ENCODE assay signal across 8 cellular contexts in the genomic region with DNA sequence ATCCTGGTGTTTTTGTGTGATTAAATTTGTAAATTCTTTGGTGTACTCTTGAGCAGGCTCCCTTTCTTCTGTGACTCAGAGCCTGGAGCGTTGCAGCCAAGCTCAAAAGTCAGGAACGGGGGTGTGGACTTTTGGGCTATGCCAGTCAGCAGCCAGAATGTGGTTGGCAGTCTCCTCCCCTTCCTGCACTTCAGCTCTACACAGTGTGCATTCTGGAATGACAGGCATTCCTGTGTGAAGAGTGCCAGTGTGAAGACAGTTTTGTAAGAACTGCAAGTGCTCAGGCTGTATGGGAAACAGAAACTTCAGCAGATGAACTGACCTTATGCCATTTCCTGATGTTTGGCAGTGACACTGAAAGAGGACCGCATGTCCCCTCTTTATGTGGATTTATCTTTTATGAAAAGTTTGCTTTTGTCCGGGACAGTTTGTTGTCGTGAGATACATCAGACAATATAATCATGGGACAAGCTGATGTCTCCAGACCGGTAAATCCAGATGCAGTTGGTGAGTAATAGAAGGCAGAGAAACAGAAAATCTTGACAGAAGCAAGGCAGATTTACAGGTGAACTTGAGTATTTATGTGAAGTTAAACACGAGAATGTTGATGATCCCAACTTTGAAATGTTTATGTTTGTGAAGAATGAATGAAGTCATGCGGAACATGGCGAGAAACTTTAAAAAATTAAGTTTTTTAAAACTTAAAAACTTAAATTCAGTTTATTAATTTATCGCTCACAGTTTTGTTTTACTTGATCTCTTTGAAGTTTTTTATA.
DNase-seq lines count a peak whose midpoint lies in the region; FAIRE-seq and TF ChIP-seq lines count a peak whose summit lies in the region.

No MANE protein-coding gene starts in this region.

- H3K4me1 Mint-ChIP-seq in HFFc6 (ENCODE audit: low read depth) = peaks cover 46% of the 10 kb centered on the region

- FAIRE-seq in endothelial cell of umbilical vein (lab: Jason Lieb, UNC) = peak; percentile 91
- no peak for FAIRE-seq in D721Med (lab: Jason Lieb, UNC)

- H3K27ac ChIP-seq in RWPE1 = peak overlapping the region; percentile 96
- H3K27ac ChIP-seq in endothelial cell of umbilical vein (ENCODE audit: insufficient read depth, low read depth, low read length) = peak overlapping the region; percentile 49
- no peak overlapping the region for H3K27ac ChIP-seq in mesendoderm (ENCODE audit: low read depth, low read length)
- H3K27ac ChIP-seq in tibial artery = peak overlapping the region; percentile 52 to 76

- no peak overlapping the region for H4K5ac ChIP-seq in mesendoderm (ENCODE audit: low read length)

- peak overlapping the region; percentile 89 for H3K4me3 Mint-ChIP-seq in HFFc6

- H3K9me3 Mint-ChIP-seq in HFFc6 = no peaks in the 10 kb centered on the region

- peak; percentile 99 for TF ChIP-seq POLR2A in endothelial cell of umbilical vein (IDR thresholded peaks at IDR 0.05; ENCODE audit: low read depth, low read length)

- H3K79me2 ChIP-seq in endothelial cell of umbilical vein (ENCODE audit: control insufficient read depth, insufficient read depth, low read length) (peaks cover 28% of the 10 kb centered on the region), mesendoderm (ENCODE audit: control insufficient read depth, insufficient read depth, low read length) (no peaks in the 10 kb centered on the region)

- H3K4me3 ChIP-seq in endothelial cell of umbilical vein (replicated peaks in 1 of 3; ENCODE audit: insufficient read depth in 1 of 3, low read depth in 1 of 3, low read length in 3 of 3) = peak overlapping the region; percentile 31 to 72 (median 33)
- H3K4me3 ChIP-seq in mesendoderm (ENCODE audit: low read length) = no peak overlapping the region
- H3K4me3 ChIP-seq in tibial artery = peak overlapping the region; percentile 33 to 35

- H3K27me3 ChIP-seq in endothelial cell of umbilical vein (ENCODE audit: control insufficient read depth in 2 of 2, insufficient read depth in 2 of 2, low read length in 2 of 2) = no peaks in the 10 kb centered on the region
- no peaks in the 10 kb centered on the region for H3K27me3 ChIP-seq in mesendoderm (ENCODE audit: insufficient read depth, low read length, poor library complexity)
- no peaks in the 10 kb centered on the region for H3K27me3 ChIP-seq in tibial artery

- H3K9ac ChIP-seq in endothelial cell of umbilical vein (replicated peaks; ENCODE audit: extremely low read depth, insufficient read depth, low read length) (peak overlapping the region; percentile 39), mesendoderm (ENCODE audit: low read length) (no peak overlapping the region)

- peak overlapping the region; percentile 76 for H3K27ac Mint-ChIP-seq in HFFc6

- dilution Hi-C loops in endothelial cell of umbilical vein (cut with MboI; ENCODE audit: extremely low pct_ligation_motif_present, low sequenced_read_pairs) = no loop called here

- no peaks in the 10 kb centered on the region for H3K36me3 ChIP-seq in endothelial cell of umbilical vein (ENCODE audit: control insufficient read depth in 2 of 2, extremely low read depth in 1 of 2, insufficient read depth in 2 of 2, low read length in 2 of 2)
- H3K36me3 ChIP-seq in mesendoderm (ENCODE audit: control insufficient read depth, insufficient read depth, low read length) = no peaks in the 10 kb centered on the region
- H3K36me3 ChIP-seq in tibial artery = no peaks in the 10 kb centered on the region

- H3K9me3 ChIP-seq in endothelial cell of umbilical vein (replicated peaks; ENCODE audit: control insufficient read depth, insufficient read depth, low read length) (no peaks in the 10 kb centered on the region), tibial artery (no peaks in the 10 kb centered on the region)

- TSS peak; percentile 82 for BruUV-seq in endothelial cell of umbilical vein (replicated peaks; lab: Mats Ljungman, UMichigan)

- H3K4ac ChIP-seq in mesendoderm (ENCODE audit: low read depth, low read length) = no peak overlapping the region

- H3K36me3 Mint-ChIP-seq in HFFc6 (ENCODE audit: low read depth) = peaks cover under 1% of the 10 kb centered on the region; the same call in 1 of the 2 replicates

- intact Hi-C loops in endothelial cell of umbilical vein (cut with micrococcal nuclease) = loop anchor here (1.0 to 2.0 kb wide), 3 partner anchors 8 to 17 kb away; no protein-coding TSS in a partner anchor
- intact Hi-C loops in tibial artery (cut with DNase I; ENCODE audit: low total_unique reads) = no loop called here

- POLR2A ChIA-PET in RWPE1 (lab: Yijun Ruan, JAX; ENCODE audit: low non-redundant PET) = interaction anchor here (0.6 kb wide), 1 partner anchor 9 kb away, joined by 5 read pairs; no protein-coding TSS in a partner anchor
- POLR2A ChIA-PET in endothelial cell of umbilical vein (lab: Charles Lee) = interaction anchor here (0.6 to 1.9 kb wide), 20 partner anchors 9 to 571 kb away, joined by 3 to 14 read pairs (median 4); partner anchors contain the start of gene RCC1

- no peak overlapping the region for H2BK120ac ChIP-seq in mesendoderm (ENCODE audit: low read depth, low read length)

- WGBS in mesendoderm (ENCODE audit: extremely low coverage, insufficient coverage, low lambda C conversion rate) = no CpG with 5 or more reads among the region's 10 CpGs

- no peak overlapping the region for H2BK5ac ChIP-seq in mesendoderm (ENCODE audit: low read length)

- no peaks in the 10 kb centered on the region for H3K27me3 Mint-ChIP-seq in HFFc6 (ENCODE audit: insufficient read depth)

- no peak overlapping the region for H3K56ac ChIP-seq in mesendoderm (ENCODE audit: low read length)

- TF ChIP-seq CTCF in HFFc6 (IDR thresholded peaks at IDR 0.05) (no peak), RWPE1 (conservative IDR thresholded peaks at IDR 0.05; ENCODE audit: low read depth) (no peak), endothelial cell of umbilical vein (IDR thresholded peaks at IDR 0.05; ENCODE audit: extremely low read depth in 1 of 2, insufficient read depth in 1 of 2, low read depth in 1 of 2, low read length in 2 of 2) (no peak), tibial artery (IDR thresholded peaks at IDR 0.05) (peak in 1 of 2 experiments; percentile 8), D721Med (IDR thresholded peaks at IDR 0.05; ENCODE audit: insufficient read depth, missing control alignments) (no peak)

- H2BK15ac ChIP-seq in mesendoderm (replicated peaks; ENCODE audit: low read depth) = no peak overlapping the region

- H4K20me1 ChIP-seq in endothelial cell of umbilical vein (replicated peaks; ENCODE audit: control insufficient read depth, extremely low read depth, insufficient read depth, low read length) = no peaks in the 10 kb centered on the region

- H3K18ac ChIP-seq in mesendoderm (ENCODE audit: low read length) = no peak overlapping the region

- H2AFZ ChIP-seq in endothelial cell of umbilical vein (ENCODE audit: low read depth, low read length) = no peak overlapping the region

- H4K8ac ChIP-seq in mesendoderm (ENCODE audit: low read depth, low read length) = no peak overlapping the region

- CTCF ChIA-PET in RWPE1 (lab: Yijun Ruan, JAX) = interaction anchor here (0.6 to 1.3 kb wide), 4 partner anchors 9 to 78 kb away, joined by 3 to 5 read pairs (median 4); no protein-coding TSS in a partner anchor
- CTCF ChIA-PET in endothelial cell of umbilical vein (lab: Charles Lee) = interaction anchor here (0.8 to 3.9 kb wide), 12 partner anchors 9 to 38 kb away, joined by 3 to 20 read pairs (median 4); no protein-coding TSS in a partner anchor

- H3K9me1 ChIP-seq in endothelial cell of umbilical vein (replicated peaks; ENCODE audit: control insufficient read depth, extremely low read depth, insufficient read depth, low read length) = no peaks in the 10 kb centered on the region

- H3K23ac ChIP-seq in mesendoderm (ENCODE audit: low read length) = no peak overlapping the region

- DNase-seq in DMS 273 treated with DMSO at 0.1 percent for 48 hours (lab: John Stamatoyannopoulos, UW) (peak; percentile 69), HFFc6 (peak; percentile 91), RWPE1 (ENCODE audit: low spot score) (peak; percentile 91), endothelial cell of umbilical vein (ENCODE audit: low read depth, low spot score) (peak; percentile 95), mesendoderm (peak; percentile 72), tibial artery (peak; percentile 83 to 93), NCI-H526 treated with DMSO at 0.1 percent for 48 hours (lab: John Stamatoyannopoulos, UW) (no peak), D721Med (ENCODE audit: insufficient read length, low spot score) (no peak)

- H3K79me1 ChIP-seq in mesendoderm (ENCODE audit: low read length) = peaks cover 4% of the 10 kb centered on the region

- H2AK5ac ChIP-seq in mesendoderm (ENCODE audit: low read length) = no peak overlapping the region

- H3K4me2 ChIP-seq in endothelial cell of umbilical vein (ENCODE audit: insufficient read depth, low read length) (peak overlapping the region; percentile 55), mesendoderm (ENCODE audit: low read length) (no peak overlapping the region)

- H3K4me1 ChIP-seq in endothelial cell of umbilical vein (ENCODE audit: control insufficient read depth, extremely low read depth, insufficient read depth, low read length) = peaks cover 27% of the 10 kb centered on the region
- peaks cover 6% of the 10 kb centered on the region for H3K4me1 ChIP-seq in mesendoderm (ENCODE audit: control insufficient read depth, low read depth, low read length)
- H3K4me1 ChIP-seq in tibial artery = peaks cover 8 to 43% (median 24%) of the 10 kb centered on the region in 4 donors

TF ChIP-seq in endothelial cell of umbilical vein, 7 proteins besides CTCF, POLR2A, EP300 and RAD21:
- TF ChIP-seq EZH2 (IDR thresholded peaks at IDR 0.05; ENCODE audit: borderline replicate concordance, low read depth, low read length, severe bottlenecking) = no peak
- TF ChIP-seq GATA2 (IDR thresholded peaks at IDR 0.05; ENCODE audit: insufficient read depth, insufficient read length, low read depth, low read length) = no peak
- no peak for TF ChIP-seq MAX (IDR thresholded peaks at IDR 0.05; ENCODE audit: insufficient read depth, insufficient read length)
- no peak for TF ChIP-seq FOS (IDR thresholded peaks at IDR 0.05; ENCODE audit: borderline replicate concordance, insufficient read depth, low read length)
- TF ChIP-seq JUN (IDR thresholded peaks at IDR 0.05; ENCODE audit: borderline replicate concordance, insufficient read depth, insufficient read length, low read depth) = peak; percentile 27
- no peak for TF ChIP-seq MYC (IDR thresholded peaks at IDR 0.05; ENCODE audit: low read depth, low read length)
- peak; percentile 98 for TF ChIP-seq POLR2AphosphoS5 (IDR thresholded peaks at IDR 0.05; ENCODE audit: insufficient read depth, low read depth, low read length)

Comparison
In these comparisons a context has a peak if more than half of its experiments do, and no peak if none do; other contexts are left out.
1. DNase-seq: peak in DMS 273 treated with DMSO at 0.1 percent for 48 hours (single experiment), HFFc6 (single experiment), RWPE1 (single experiment), endothelial cell of umbilical vein (single experiment), mesendoderm (single experiment) and tibial artery (2 of 2); none in NCI-H526 treated with DMSO at 0.1 percent for 48 hours (single experiment) and D721Med (single experiment).